1 cellular context compared by ENCODE assay signal in the genomic region with DNA sequence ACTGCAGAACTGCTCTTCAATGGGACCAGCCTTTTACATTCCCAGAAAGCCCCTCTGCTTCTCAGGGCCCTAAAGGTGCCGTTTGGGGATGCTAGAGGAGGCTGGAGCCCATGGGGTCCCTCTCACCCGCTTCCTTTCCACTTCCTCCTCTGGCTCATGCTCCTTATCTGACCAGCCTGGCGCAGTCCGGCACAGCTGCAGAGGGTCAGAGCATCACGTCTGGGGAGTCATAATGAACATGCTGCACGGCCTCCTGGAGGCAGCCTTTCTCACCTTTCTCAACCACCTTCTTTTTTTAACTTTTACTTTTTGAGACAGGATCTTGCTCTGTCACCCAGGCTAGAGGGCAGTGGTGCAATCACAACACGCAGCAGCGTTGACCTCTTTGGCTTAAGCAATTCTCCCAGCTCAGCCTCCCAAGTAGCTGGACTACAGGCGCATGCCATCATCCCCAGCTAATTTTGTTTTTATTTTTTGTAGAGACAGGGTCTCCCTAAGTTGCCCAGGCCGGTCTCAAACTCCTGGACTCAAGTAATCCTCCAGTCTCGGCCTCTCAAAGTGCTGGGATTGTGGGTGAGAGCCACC.
A peak's percentile ranks its signal among the peaks of the same experiment; 100 is the strongest.
TF ChIP-seq lines count a peak whose summit lies in the region.

No MANE protein-coding gene starts in this region.

TF ChIP-seq in H1, 55 proteins besides CTCF, POLR2A, EP300 and RAD21:
- TF ChIP-seq CREB1 (IDR thresholded peaks at IDR 0.05) = no peak
- TF ChIP-seq CEBPB (IDR thresholded peaks at IDR 0.05; ENCODE audit: low read depth, low read length) = 0 out of 2 replicates have a peak, but pooled peaks have one; percentile 12
